In genomic region chr17:16217002-16217635, GRCh38 we compare ENCODE assay signal across 8 cellular contexts. TPM values are rescaled to one million over a fixed set of nuclear protein-coding genes. Genes with fewer than 3 reads are reported as not detected.
A peak's percentile ranks its signal among the peaks of the same experiment; 100 is the strongest.
DNase-seq lines count a peak whose midpoint lies in the region; ATAC-seq and TF ChIP-seq lines count a peak whose summit lies in the region.

PIGL (plus strand) TSS chr17:16217210; CDS start chr17:16217227, 17 bp downstream.

- peak within 1 kb of the TSS; percentile 83 for H3K27ac Mint-ChIP-seq in activated CD4-positive, alpha-beta memory T cell treated with anti-CD3 and anti-CD28 coated beads, Interleukin-2, amount 10 ng/mL, durations not matched to agents 7 days and 5 days

- DNase-seq in NCI-H1417 (lab: John Stamatoyannopoulos, UW) (peak; percentile 82 to 93 (median 85)), NCI-H1417 treated with DMSO at 0.1 percent for 48 hours (lab: John Stamatoyannopoulos, UW) (no peak), NCI-H82 treated with DMSO at 0.1 percent for 48 hours (lab: John Stamatoyannopoulos, UW; ENCODE audit: unreplicated experiment) (peak; percentile 86), ecto neural progenitor cell (ENCODE audit: low spot score) (peak; percentile 96), right lobe of liver (peak; percentile 84 to 91 (median 88))
- DNase-seq in activated CD4-positive, alpha-beta memory T cell treated with anti-CD3 and anti-CD28 coated beads, Interleukin-2, amount 10 ng/mL, durations not matched to agents 7 days and 5 days: peak; percentile 85
- peak; percentile 85 for DNase-seq in stimulated activated CD4-positive, alpha-beta T cell treated with anti-CD3 and anti-CD28 coated beads, Interleukin-4, amount 100 ng/mL, for 1 hour

- peaks cover 5% of the 10 kb centered on the region for H3K36me3 Mint-ChIP-seq in activated CD4-positive, alpha-beta memory T cell treated with anti-CD3 and anti-CD28 coated beads, Interleukin-2, amount 10 ng/mL, durations not matched to agents 7 days and 5 days (ENCODE audit: low read depth)

- peaks cover 0 to 35% (median 15%) of the 10 kb centered on the region in 4 donors for H3K4me1 ChIP-seq in right lobe of liver

- H3K4me3 Mint-ChIP-seq in activated CD4-positive, alpha-beta memory T cell treated with anti-CD3 and anti-CD28 coated beads, Interleukin-2, amount 10 ng/mL, durations not matched to agents 7 days and 5 days: peak within 1 kb of the TSS; percentile 97

- no peaks in the 10 kb centered on the region for H3K27me3 Mint-ChIP-seq in activated CD4-positive, alpha-beta memory T cell treated with anti-CD3 and anti-CD28 coated beads, Interleukin-2, amount 10 ng/mL, durations not matched to agents 7 days and 5 days

- H3K27me3 ChIP-seq in right lobe of liver: no peaks in the 10 kb centered on the region

- TF ChIP-seq POLR2A in right lobe of liver (IDR thresholded peaks at IDR 0.05): peak; percentile 67

- POLR2A ChIA-PET in activated CD4-positive, alpha-beta memory T cell treated with anti-CD3 and anti-CD28 coated beads, Interleukin-2, amount 10 ng/mL, durations not matched to agents 7 days and 5 days (lab: Charles Lee): interaction anchor here (0.6 to 4.3 kb wide), 14 partner anchors 10 to 224 kb away, joined by 3 to 36 read pairs (median 4); partner anchors contain the start of genes TRPV2, TTC19, UBB and ZSWIM7

- intact Hi-C loops in right lobe of liver (cut with DNase I): no loop called here

- no peaks in the 10 kb centered on the region for H3K36me3 ChIP-seq in right lobe of liver

- ATAC-seq in HG03571 (IDR thresholded peaks at IDR 0.05; ENCODE audit: unreplicated experiment) (peak; percentile 47), right lobe of liver (peak; percentile 67 to 79 (median 73))

- no peaks in the 10 kb centered on the region for H3K9me3 Mint-ChIP-seq in activated CD4-positive, alpha-beta memory T cell treated with anti-CD3 and anti-CD28 coated beads, Interleukin-2, amount 10 ng/mL, durations not matched to agents 7 days and 5 days

- CTCF ChIA-PET in activated CD4-positive, alpha-beta memory T cell treated with anti-CD3 and anti-CD28 coated beads, Interleukin-2, amount 10 ng/mL, durations not matched to agents 7 days and 5 days (lab: Charles Lee): interaction anchor here (0.9 to 1.3 kb wide), 5 partner anchors 9 to 305 kb away, joined by 3 to 6 read pairs (median 4); partner anchors contain the start of gene UBB

- TF ChIP-seq CTCF in right lobe of liver (IDR thresholded peaks at IDR 0.05): no peak

- peaks cover 45% of the 10 kb centered on the region for H3K4me1 Mint-ChIP-seq in activated CD4-positive, alpha-beta memory T cell treated with anti-CD3 and anti-CD28 coated beads, Interleukin-2, amount 10 ng/mL, durations not matched to agents 7 days and 5 days

- no peaks in the 10 kb centered on the region for H3K9me3 ChIP-seq in right lobe of liver

- 0% methylated on average over 9 of the region's 29 CpGs for WGBS in right lobe of liver (ENCODE audit: insufficient coverage, low coverage, low lambda C conversion rate, missing lambda C conversion rate)

- peak within 1 kb of the TSS; percentile 94 to 98 (median 96) for H3K27ac ChIP-seq in right lobe of liver

- peak within 1 kb of the TSS; percentile 95 to 98 (median 97) for H3K4me3 ChIP-seq in right lobe of liver

RNA-seq across cellular contexts. Expression of gene PIGL, which starts in this region (rescaled TPM):
- total RNA-seq in activated CD4-positive, alpha-beta memory T cell treated with anti-CD3 and anti-CD28 coated beads, Interleukin-2, amount 10 ng/mL, durations not matched to agents 7 days and 5 days: 10 to 100 TPM; 30.5 to 35.2 TPM
- total RNA-seq in right lobe of liver: 10 to 100 TPM in 5 of 6 experiments, 1 to 10 TPM in 1; 8.5 to 29.7 (median 14.9) TPM
